Comparison of ENCODE assay signal across 13 cellular contexts in genomic region chr7:150924256-150924851, GRCh38.
"Had no signal": no experiment of that assay in that cellular context is flagged by ENCODE, and none has a peak within 500 bp of the region (broad histone marks: within the 10 kb centered on the region; RNA-seq: fewer than 3 reads in every experiment).

No MANE protein-coding gene starts in this region.

- H3K4me3 ChIP-seq: adrenal gland, coronary artery, gastrocnemius medialis, right atrium auricular region, SJCRH30, tibial artery had no signal

- H3K9me3 Mint-ChIP-seq: activated CD4-positive, alpha-beta memory T cell treated with anti-CD3 and anti-CD28 coated beads for 36 hours had no signal

- H3K27me3 ChIP-seq: adrenal gland, gastrocnemius medialis, right atrium auricular region had no signal

- DNase-seq: activated CD4-positive, alpha-beta memory T cell treated with anti-CD3 and anti-CD28 coated beads for 36 hours; activated gamma-delta T cell treated with Interleukin-2 at 50 U/mL for 16 hours; activated T-cell treated with anti-CD3 and anti-CD28 coated beads for 4 hours; caudate nucleus; effector CD4-positive, alpha-beta T cell; gastrocnemius medialis; kidney; SJCRH30; T-helper 9 cell; tibial artery had no signal

- H3K4me1 ChIP-seq: adrenal gland, gastrocnemius medialis, right atrium auricular region, tibial artery had no signal

- H3K36me3 ChIP-seq: adrenal gland, gastrocnemius medialis, right atrium auricular region, SJCRH30, tibial artery had no signal

- H3K9me3 ChIP-seq: adrenal gland, gastrocnemius medialis, right atrium auricular region, SJCRH30, tibial artery had no signal

- H3K27ac ChIP-seq: adrenal gland, coronary artery, gastrocnemius medialis, right atrium auricular region, SJCRH30, tibial artery had no signal

- H3K36me3 Mint-ChIP-seq: activated CD4-positive, alpha-beta memory T cell treated with anti-CD3 and anti-CD28 coated beads for 36 hours had no signal

- H3K27ac Mint-ChIP-seq: activated CD4-positive, alpha-beta memory T cell treated with anti-CD3 and anti-CD28 coated beads for 36 hours had no signal

- H3K27me3 Mint-ChIP-seq: activated CD4-positive, alpha-beta memory T cell treated with anti-CD3 and anti-CD28 coated beads for 36 hours had no signal

- ATAC-seq: gastrocnemius medialis had no signal

- H3K4me3 Mint-ChIP-seq: activated CD4-positive, alpha-beta memory T cell treated with anti-CD3 and anti-CD28 coated beads for 36 hours had no signal
